ENCODE assay signal across 29 cellular contexts in the genomic region with DNA sequence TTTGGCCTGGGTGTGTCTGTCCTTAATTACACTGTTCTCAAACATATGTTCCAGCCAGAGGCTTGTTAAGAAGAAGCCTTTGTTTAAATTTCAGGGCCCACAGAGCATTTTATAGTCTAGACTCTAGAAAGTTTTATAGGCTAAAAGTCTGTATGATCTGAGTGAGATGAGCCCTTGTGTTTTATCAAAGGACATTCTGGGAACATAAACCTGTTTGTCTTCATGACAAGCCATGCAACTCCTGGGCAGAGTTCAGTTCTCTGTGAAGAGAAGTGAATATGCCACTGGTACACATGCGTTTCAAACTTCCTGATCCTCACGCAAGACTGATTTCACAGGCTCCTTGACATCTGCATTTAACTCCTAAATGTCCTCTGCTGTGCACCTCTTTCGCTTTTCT. TPM values are rescaled to one million over a fixed set of nuclear protein-coding genes. Genes with fewer than 3 reads are reported as not detected.
DNase-seq lines count a peak whose midpoint lies in the region; ATAC-seq, FAIRE-seq and TF ChIP-seq lines count a peak whose summit lies in the region.
"Had no signal": no experiment of that assay in that cellular context is flagged by ENCODE, and none has a peak within 500 bp of the region (broad histone marks: within the 10 kb centered on the region; RNA-seq: fewer than 3 reads in every experiment).

No MANE protein-coding gene starts in this region.

- H3K27me3 ChIP-seq in liver (ENCODE audit: control insufficient read depth in 4 of 4, insufficient read depth in 4 of 4, low read length in 3 of 4) (no peaks in the 10 kb centered on the region), HepG2 (ENCODE audit: control insufficient read depth in 1 of 2, insufficient read depth in 2 of 2, low read length in 2 of 2) (peaks cover 2 to 32% of the 10 kb centered on the region in 2 experiments; a peak in 3 of 5 replicates), gastrocnemius medialis (no peaks in the 10 kb centered on the region), psoas muscle (ENCODE audit: insufficient read depth in 3 of 3, low read length in 2 of 3) (no peaks in the 10 kb centered on the region)
- H3K27me3 ChIP-seq: adrenal gland, foreskin keratinocyte had no signal

- no peak overlapping the region for H3K4me2 ChIP-seq in HepG2 (ENCODE audit: low read depth, low read length)

- TF ChIP-seq POLR2A in HepG2 (IDR thresholded peaks at IDR 0.05; ENCODE audit: insufficient read depth in 1 of 2, low read depth in 2 of 2, low read length in 2 of 2) (no peak), gastrocnemius medialis (IDR thresholded peaks at IDR 0.05) (no peak)

- H3K4me1 ChIP-seq in liver (ENCODE audit: control insufficient read depth in 4 of 4, insufficient read depth in 4 of 4, low read length in 3 of 4) = peaks cover 1 to 22% (median 8%) of the 10 kb centered on the region in 4 donors
- H3K4me1 ChIP-seq in HepG2 (ENCODE audit: insufficient read depth, low read length) = 0 out of 2 replicates have a peak, but pooled peaks cover 7% of the 10 kb centered on the region
- H3K4me1 ChIP-seq in gastrocnemius medialis = no peaks in the 10 kb centered on the region
- H3K4me1 ChIP-seq in psoas muscle = no peaks in the 10 kb centered on the region
- H3K4me1 ChIP-seq: foreskin keratinocyte had no signal

- in situ Hi-C loops in HepG2 (cut with HindIII; ENCODE audit: extremely low pct_ligation_motif_present, low pct_unique_long_range_greater_than_20kb) (no loop called here), gastrocnemius medialis (cut with MboI; ENCODE audit: low sequenced_read_pairs in 4 of 4) (no loop called here)

- H3K4me3 Mint-ChIP-seq in memory B cell = no peak overlapping the region
- no peak overlapping the region for H3K4me3 Mint-ChIP-seq in stimulated activated effector memory CD8-positive, alpha-beta T cell treated with anti-CD3 and anti-CD28 coated beads, Interleukin-12 subunit alpha, Interleukin-12 subunit beta, amount 100 ng/mL, for 72 hours
- H3K4me3 Mint-ChIP-seq: brain, neural crest cell had no signal

- H3K27ac ChIP-seq in liver (ENCODE audit: low read depth in 1 of 2, low read length in 2 of 2) = no peak overlapping the region
- H3K27ac ChIP-seq in HepG2 (ENCODE audit: extremely low read length, insufficient read depth, low read length) = no peak overlapping the region
- H3K27ac ChIP-seq in VCaP = peak overlapping the region; percentile 83
- H3K27ac ChIP-seq in gastrocnemius medialis = no peak overlapping the region
- no peak overlapping the region for H3K27ac ChIP-seq in psoas muscle
- H3K27ac ChIP-seq: adrenal gland, C4-2B, foreskin keratinocyte, left ventricle myocardium inferior, RWPE1 had no signal

- no peaks in the 10 kb centered on the region for H3K9me3 Mint-ChIP-seq in memory B cell
- H3K9me3 Mint-ChIP-seq in stimulated activated effector memory CD8-positive, alpha-beta T cell treated with anti-CD3 and anti-CD28 coated beads, Interleukin-12 subunit alpha, Interleukin-12 subunit beta, amount 100 ng/mL, for 72 hours = no peaks in the 10 kb centered on the region
- H3K9me3 Mint-ChIP-seq: brain, IgD-negative memory B cell, neural crest cell had no signal

- H3K27me3 Mint-ChIP-seq in memory B cell = peaks cover 3% of the 10 kb centered on the region

- CTCF ChIA-PET in HepG2 (lab: Yijun Ruan, JAX; ENCODE audit: low intra/inter-chr PET ratio, low total read pairs) = no interaction called here

- ATAC-seq in HepG2 (no peak), memory B cell (ENCODE audit: low read depth) (peak; percentile 50), gastrocnemius medialis (no peak), psoas muscle (no peak), GM19467 (IDR thresholded peaks at IDR 0.05; ENCODE audit: unreplicated experiment) (no peak)
- ATAC-seq in stimulated activated effector memory CD8-positive, alpha-beta T cell treated with anti-CD3 and anti-CD28 coated beads, Interleukin-12 subunit alpha, Interleukin-12 subunit beta, amount 100 ng/mL, for 72 hours = no peak
- ATAC-seq: HCT116 had no signal

- intact Hi-C loops in HepG2 (cut with micrococcal nuclease; ENCODE audit: unreplicated experiment) (no loop called here), gastrocnemius medialis (cut with DNase I; ENCODE audit: low total_unique reads) (no loop called here), psoas muscle (cut with DNase I) (no loop called here)

- H3K79me2 ChIP-seq in HepG2 (ENCODE audit: insufficient read depth, low read length) = no peaks in the 10 kb centered on the region

- H3K9ac ChIP-seq in liver (ENCODE audit: low read depth in 1 of 2, low read length in 2 of 2) (no peak overlapping the region), HepG2 (ENCODE audit: insufficient read depth, low read depth, low read length) (no peak overlapping the region)

- no peak for TF ChIP-seq RAD21 in liver (IDR thresholded peaks at IDR 0.05)
- TF ChIP-seq RAD21 in HepG2 (CRISPR knock-in tag; IDR thresholded peaks at IDR 0.05) = no peak

- H3K36me3 Mint-ChIP-seq in memory B cell = no peaks in the 10 kb centered on the region
- no peaks in the 10 kb centered on the region for H3K36me3 Mint-ChIP-seq in stimulated activated effector memory CD8-positive, alpha-beta T cell treated with anti-CD3 and anti-CD28 coated beads, Interleukin-12 subunit alpha, Interleukin-12 subunit beta, amount 100 ng/mL, for 72 hours
- H3K36me3 Mint-ChIP-seq: brain, IgD-negative memory B cell had no signal

- FAIRE-seq in HepG2 (lab: Jason Lieb, UNC) = no peak
- FAIRE-seq: GM19239, urothelium cell line had no signal

- no peak overlapping the region for H3K27ac Mint-ChIP-seq in memory B cell
- no peak overlapping the region for H3K27ac Mint-ChIP-seq in stimulated activated effector memory CD8-positive, alpha-beta T cell treated with anti-CD3 and anti-CD28 coated beads, Interleukin-12 subunit alpha, Interleukin-12 subunit beta, amount 100 ng/mL, for 72 hours
- H3K27ac Mint-ChIP-seq: brain, IgD-negative memory B cell had no signal

- H3K4me3 ChIP-seq in liver (ENCODE audit: low read depth in 1 of 3, low read length in 3 of 3) = no peak overlapping the region
- no peak overlapping the region for H3K4me3 ChIP-seq in HepG2 (replicated peaks in 1 of 3; ENCODE audit: insufficient read depth in 1 of 3, low read depth in 2 of 3, low read length in 3 of 3)
- H3K4me3 ChIP-seq in gastrocnemius medialis = no peak overlapping the region
- no peak overlapping the region for H3K4me3 ChIP-seq in psoas muscle
- H3K4me3 ChIP-seq: adrenal gland, left ventricle myocardium inferior had no signal

- no peaks in the 10 kb centered on the region for H4K20me1 ChIP-seq in HepG2 (ENCODE audit: insufficient read depth, low read length)

- TF ChIP-seq EP300 in HepG2 (IDR thresholded peaks at IDR 0.05; ENCODE audit: low read depth in 2 of 2, low read length in 2 of 2) = no peak
- TF ChIP-seq EP300 in HepG2 (CRISPR knock-in tag; IDR thresholded peaks at IDR 0.05; ENCODE audit: borderline replicate concordance) = no peak

- no peaks in the 10 kb centered on the region for H3K36me3 ChIP-seq in liver (ENCODE audit: control insufficient read depth in 4 of 4, insufficient read depth in 3 of 4, low read depth in 1 of 4, low read length in 3 of 4)
- H3K36me3 ChIP-seq in HepG2 (replicated peaks in 1 of 2; ENCODE audit: control insufficient read depth in 1 of 2, insufficient read depth in 2 of 2, low read length in 2 of 2) = no peaks in the 10 kb centered on the region
- H3K36me3 ChIP-seq in gastrocnemius medialis = no peaks in the 10 kb centered on the region
- H3K36me3 ChIP-seq in psoas muscle (ENCODE audit: insufficient read depth in 1 of 2, low read depth in 1 of 2) = no peaks in the 10 kb centered on the region
- H3K36me3 ChIP-seq: adrenal gland, left ventricle myocardium inferior had no signal

- WGBS in liver = 40% methylated on average over 3 of the region's 3 CpGs
- 40% methylated on average over 3 of the region's 3 CpGs for WGBS in HepG2 (ENCODE audit: low lambda C conversion rate)
- 54 to 59% (median 54%) methylated on average over 3 of the region's 3 CpGs for WGBS in psoas muscle, 3 donors

- BruUV-seq in HepG2 (replicated peaks; lab: Mats Ljungman, UMichigan) = no TSS peak

- TF ChIP-seq CTCF in liver (IDR thresholded peaks at IDR 0.05; ENCODE audit: low read depth, low read length, missing input control) (no peak), HepG2 (CRISPR knock-in tag; IDR thresholded peaks at IDR 0.05) (no peak), VCaP (conservative IDR thresholded peaks at IDR 0.05) (no peak), gastrocnemius medialis (IDR thresholded peaks at IDR 0.05 in 4 of 5, conservative IDR thresholded peaks at IDR 0.05 in 1 of 5) (no peak), psoas muscle (IDR thresholded peaks at IDR 0.05) (no peak)

- POLR2A ChIA-PET in HepG2 (lab: Yijun Ruan, JAX) = no interaction called here

- H3K9me3 ChIP-seq in liver (ENCODE audit: control insufficient read depth in 4 of 4, low read length in 3 of 4) (no peaks in the 10 kb centered on the region), HepG2 (ENCODE audit: low read length) (no peaks in the 10 kb centered on the region), gastrocnemius medialis (no peaks in the 10 kb centered on the region), psoas muscle (no peaks in the 10 kb centered on the region)
- H3K9me3 ChIP-seq: adrenal gland, left ventricle myocardium inferior had no signal

- H2AFZ ChIP-seq in HepG2 (ENCODE audit: low read length) = no peak overlapping the region

- DNase-seq in HepG2 (ENCODE audit: low spot score) (no peak), memory B cell (ENCODE audit: low spot score in 2 of 2) (no peak), gastrocnemius medialis (no peak), psoas muscle (no peak)
- DNase-seq in stimulated activated effector memory CD8-positive, alpha-beta T cell treated with anti-CD3 and anti-CD28 coated beads, Interleukin-12 subunit alpha, Interleukin-12 subunit beta, amount 100 ng/mL, for 72 hours (ENCODE audit: low spot score in 2 of 2) = no peak
- DNase-seq: ACHN; activated CD4-positive, alpha-beta T cell treated with anti-CD3 and anti-CD28 coated beads for 4 hours; activated CD8-positive, alpha-beta memory T cell treated with anti-CD3 and anti-CD28 coated beads for 24 hours; activated naive CD4-positive, alpha-beta T cell treated with Interleukin-2 at 50 U/mL for 16 hours; activated T-cell treated with anti-CD3 and anti-CD28 coated beads, Interleukin-2, amount 50 U/mL, for 48 hours; adrenal gland; Calu3; effector CD4-positive, alpha-beta T cell; erythroblast; foreskin keratinocyte; left ventricle myocardium inferior; NCI-H146; NCI-H524 treated with DMSO at 0.1 percent for 48 hours had no signal

- peaks cover 4% of the 10 kb centered on the region for H3K4me1 Mint-ChIP-seq in memory B cell
- H3K4me1 Mint-ChIP-seq in stimulated activated effector memory CD8-positive, alpha-beta T cell treated with anti-CD3 and anti-CD28 coated beads, Interleukin-12 subunit alpha, Interleukin-12 subunit beta, amount 100 ng/mL, for 72 hours = no peaks in the 10 kb centered on the region

RNA-seq across cellular contexts. Expression of gene FAM234B, which starts 4.6 kb away (rescaled TPM):
- 1 to 10 TPM; 4.4 to 8.0 TPM for total RNA-seq in liver
- 1 to 10 TPM; 1.7 to 2.0 TPM for polyA plus RNA-seq in liver
- total RNA-seq in HepG2 (2016; rRNA removed; fragmentation: Illumina TruSeq; extraction: Trizol) = 4.2 and 7.8 TPM in 2 replicates
- total RNA-seq in HepG2 (2016; cell fraction: cytosol; rRNA removed; fragmentation: Illumina TruSeq; extraction: Trizol; ENCODE audit: low read depth) = 0.81 and 1.1 TPM in 2 replicates
- 4.7 and 7.7 TPM in 2 replicates for total RNA-seq in HepG2 (2016; cell fraction: insoluble cytoplasmic fraction; rRNA removed; fragmentation: Illumina TruSeq; extraction: Trizol)
- 2.1 and 2.3 TPM in 2 replicates for total RNA-seq in HepG2 (2016; cell fraction: membrane; rRNA removed; fragmentation: Illumina TruSeq; extraction: Trizol)
- 7.5 and 9.0 TPM in 2 replicates for total RNA-seq in HepG2 (2016; cell fraction: nucleus; rRNA removed; fragmentation: Illumina TruSeq; extraction: Trizol)
- polyA plus RNA-seq in HepG2 (2011; rRNA removed) = 10.3 and 13.8 TPM in 2 replicates
- 8.2 and 8.5 TPM in 2 replicates for polyA plus RNA-seq in HepG2 (2011; cell fraction: cytosol; rRNA removed)
- 5.0 and 5.6 TPM in 2 replicates for polyA plus RNA-seq in HepG2 (2011; cell fraction: nucleus; rRNA removed)
- polyA plus RNA-seq in HepG2 (2012) = 6.4 and 6.6 TPM in 2 replicates
- 0.17 and 0.25 TPM in 2 replicates for polyA plus RNA-seq in HepG2 (2016; cell fraction: cytosol; fragmentation: Illumina TruSeq; extraction: Trizol; ENCODE audit: low read depth)
- 1.9 and 2.1 TPM in 2 replicates for polyA plus RNA-seq in HepG2 (2016; cell fraction: insoluble cytoplasmic fraction; fragmentation: Illumina TruSeq; extraction: Trizol; ENCODE audit: low read depth)
- 0.42 and 0.52 TPM in 2 replicates for polyA plus RNA-seq in HepG2 (2016; cell fraction: membrane; fragmentation: Illumina TruSeq; extraction: Trizol; ENCODE audit: low read depth)
- polyA plus RNA-seq in HepG2 (2016; cell fraction: nucleus; fragmentation: Illumina TruSeq; extraction: Trizol; ENCODE audit: insufficient read depth, low read depth) = 5.1 and 6.7 TPM in 2 replicates
- 17.2 and 40.0 TPM in 2 replicates for polyA minus RNA-seq in HepG2 (2011; rRNA and poly(A)+ RNA removed; ENCODE audit: low replicate concordance)
- polyA minus RNA-seq in HepG2 (2011; cell fraction: cytosol; rRNA and poly(A)+ RNA removed) = 14.2 and 15.6 TPM in 2 replicates
- 15.6 and 20.3 TPM in 2 replicates for polyA minus RNA-seq in HepG2 (2011; cell fraction: nucleus; rRNA and poly(A)+ RNA removed)
- 1 to 10 TPM; 1.8 to 3.5 (median 2.5) TPM for total RNA-seq in gastrocnemius medialis
- 1 to 10 TPM; 2.1 to 4.0 (median 2.5) TPM for total RNA-seq in psoas muscle
- 1 to 10 TPM in 2 of 3 donors, under 1 TPM in 1; 0.89 to 1.9 (median 1.8) TPM for polyA plus RNA-seq in psoas muscle

RNA-seq across cellular contexts. Expression of gene HEBP1, which starts 39.5 kb away (rescaled TPM):
- total RNA-seq in liver (10 to 100 TPM; 27.7 to 33.6 TPM), HepG2 (2016; rRNA removed; fragmentation: Illumina TruSeq; extraction: Trizol) (7.8 and 19.0 TPM in 2 replicates), gastrocnemius medialis (10 to 100 TPM in 2 of 4 donors, 1 to 10 TPM in 2; 3.8 to 15.8 (median 9.9) TPM), psoas muscle (10 to 100 TPM; 27.0 to 39.3 (median 35.5) TPM)
- polyA plus RNA-seq in liver (10 to 100 TPM; 66.9 to 70.0 TPM), HepG2 (2011; rRNA removed) (9.4 and 11.0 TPM in 2 replicates), psoas muscle (10 to 100 TPM; 19.4 to 38.4 (median 31.5) TPM)
- total RNA-seq in HepG2 (2016; cell fraction: cytosol; rRNA removed; fragmentation: Illumina TruSeq; extraction: Trizol; ENCODE audit: low read depth) = 2.1 and 2.4 TPM in 2 replicates
- 6.6 and 16.8 TPM in 2 replicates for total RNA-seq in HepG2 (2016; cell fraction: insoluble cytoplasmic fraction; rRNA removed; fragmentation: Illumina TruSeq; extraction: Trizol)
- 9.1 and 9.3 TPM in 2 replicates for total RNA-seq in HepG2 (2016; cell fraction: membrane; rRNA removed; fragmentation: Illumina TruSeq; extraction: Trizol)
- 10.8 and 15.9 TPM in 2 replicates for total RNA-seq in HepG2 (2016; cell fraction: nucleus; rRNA removed; fragmentation: Illumina TruSeq; extraction: Trizol)
- 10.9 and 12.3 TPM in 2 replicates for polyA plus RNA-seq in HepG2 (2011; cell fraction: cytosol; rRNA removed)
- polyA plus RNA-seq in HepG2 (2011; cell fraction: nucleus; rRNA removed) = 5.4 and 6.6 TPM in 2 replicates
- 27.4 and 34.8 TPM in 2 replicates for polyA plus RNA-seq in HepG2 (2012)
- polyA plus RNA-seq in HepG2 (2016; cell fraction: cytosol; fragmentation: Illumina TruSeq; extraction: Trizol; ENCODE audit: low read depth) = 14.7 and 15.9 TPM in 2 replicates
- 48.5 and 53.2 TPM in 2 replicates for polyA plus RNA-seq in HepG2 (2016; cell fraction: insoluble cytoplasmic fraction; fragmentation: Illumina TruSeq; extraction: Trizol; ENCODE audit: low read depth)
- 23.9 TPM in 2 replicates for polyA plus RNA-seq in HepG2 (2016; cell fraction: membrane; fragmentation: Illumina TruSeq; extraction: Trizol; ENCODE audit: low read depth)
- polyA plus RNA-seq in HepG2 (2016; cell fraction: nucleus; fragmentation: Illumina TruSeq; extraction: Trizol; ENCODE audit: insufficient read depth, low read depth) = 33.3 and 37.3 TPM in 2 replicates
- polyA minus RNA-seq in HepG2 (2011; rRNA and poly(A)+ RNA removed; ENCODE audit: low replicate concordance) = 10.4 and 24.7 TPM in 2 replicates
- polyA minus RNA-seq in HepG2 (2011; cell fraction: cytosol; rRNA and poly(A)+ RNA removed) = 12.1 and 17.4 TPM in 2 replicates
- 6.2 and 7.6 TPM in 2 replicates for polyA minus RNA-seq in HepG2 (2011; cell fraction: nucleus; rRNA and poly(A)+ RNA removed)
